19 cellular contexts compared by ENCODE assay signal in the genomic region with DNA sequence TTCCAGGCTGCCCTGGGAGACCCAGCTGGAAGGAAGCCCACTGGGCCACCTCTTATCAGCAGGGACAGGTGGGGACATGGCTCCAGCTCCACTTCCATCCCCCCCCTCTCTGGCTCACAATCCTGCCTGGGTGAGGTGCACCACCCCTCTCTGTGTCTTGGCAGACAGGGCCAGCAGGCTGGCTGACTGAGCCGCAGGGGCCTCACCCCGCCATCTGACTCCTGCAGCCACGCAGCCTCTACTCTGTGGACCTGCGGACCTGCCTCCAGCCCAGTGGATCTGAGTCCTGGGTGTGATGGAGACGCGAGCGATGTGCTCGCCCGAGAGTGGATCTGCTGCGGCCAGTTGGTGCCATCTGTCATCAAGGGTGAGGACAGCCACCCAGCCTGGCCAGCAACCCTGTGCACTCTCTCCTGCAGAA. TPM values are rescaled to one million over a fixed set of nuclear protein-coding genes. Genes with fewer than 3 reads are reported as not detected.
A peak's percentile ranks its signal among the peaks of the same experiment; 100 is the strongest.
DNase-seq lines count a peak whose midpoint lies in the region; ATAC-seq, FAIRE-seq and TF ChIP-seq lines count a peak whose summit lies in the region.
"Had no signal": no experiment of that assay in that cellular context is flagged by ENCODE, and none has a peak within 500 bp of the region (broad histone marks: within the 10 kb centered on the region; RNA-seq: fewer than 3 reads in every experiment).

No MANE protein-coding gene starts in this region.

- H3K27me3 ChIP-seq in HepG2 (ENCODE audit: control insufficient read depth in 1 of 2, insufficient read depth in 2 of 2, low read length in 2 of 2) (no peaks in the 10 kb centered on the region), right lobe of liver (no peaks in the 10 kb centered on the region), heart right ventricle (no peaks in the 10 kb centered on the region)

- TF ChIP-seq POLR2A in HepG2 (IDR thresholded peaks at IDR 0.05; ENCODE audit: insufficient read depth in 1 of 2, low read depth in 2 of 2, low read length in 2 of 2): no peak
- TF ChIP-seq POLR2A in right lobe of liver (IDR thresholded peaks at IDR 0.05): no peak

- no peak overlapping the region for H2AFZ ChIP-seq in HepG2 (ENCODE audit: low read length)

- no peaks in the 10 kb centered on the region for H3K27me3 Mint-ChIP-seq in WTC11 (ENCODE audit: low read depth)
- no peaks in the 10 kb centered on the region for H3K27me3 Mint-ChIP-seq in stimulated activated naive B cell treated with anti-CD40 and anti-IgM and Interleukin-4, amounts not matched to agents 10 μg/mL and 1 μg/mL and 100 μg/mL, for 72 hours
- H3K27me3 Mint-ChIP-seq: B cell; CD4-positive, alpha-beta memory T cell had no signal

- no peak overlapping the region for H3K4me3 ChIP-seq in HepG2 (replicated peaks in 1 of 3; ENCODE audit: insufficient read depth in 1 of 3, low read depth in 2 of 3, low read length in 3 of 3)
- H3K4me3 ChIP-seq in right lobe of liver: no peak overlapping the region
- H3K4me3 ChIP-seq in heart right ventricle: no peak overlapping the region

- H3K36me3 ChIP-seq in HepG2 (replicated peaks in 1 of 2; ENCODE audit: control insufficient read depth in 1 of 2, insufficient read depth in 2 of 2, low read length in 2 of 2): peaks cover 33 to 63% of the 10 kb centered on the region in 2 experiments
- H3K36me3 ChIP-seq in right lobe of liver: peaks cover 0 to 57% (median 18%) of the 10 kb centered on the region in 4 donors
- H3K36me3 ChIP-seq in heart right ventricle: peaks cover 0 to 85% (median 33%) of the 10 kb centered on the region in 9 donors

- peaks cover 42% of the 10 kb centered on the region for H3K4me1 Mint-ChIP-seq in WTC11
- H3K4me1 Mint-ChIP-seq in stimulated activated naive B cell treated with anti-CD40 and anti-IgM and Interleukin-4, amounts not matched to agents 10 μg/mL and 1 μg/mL and 100 μg/mL, for 72 hours: peaks cover 2 to 5% of the 10 kb centered on the region in 2 donors
- H3K4me1 Mint-ChIP-seq: B cell had no signal

- no peak overlapping the region for H3K9ac ChIP-seq in HepG2 (ENCODE audit: insufficient read depth, low read depth, low read length)

- TF ChIP-seq EP300 in HepG2 (IDR thresholded peaks at IDR 0.05; ENCODE audit: low read depth in 2 of 2, low read length in 2 of 2) (no peak), HepG2 (CRISPR knock-in tag; IDR thresholded peaks at IDR 0.05; ENCODE audit: borderline replicate concordance) (no peak)

- no peak for ATAC-seq in HepG2
- no peak for ATAC-seq in right lobe of liver
- ATAC-seq in WTC11: no peak
- ATAC-seq in heart right ventricle: peak in 7 of 8 donors; percentile 32 to 81 (median 61)
- no peak for ATAC-seq in stimulated activated naive B cell treated with anti-CD40 and anti-IgM and Interleukin-4, amounts not matched to agents 10 μg/mL and 1 μg/mL and 100 μg/mL, for 72 hours (replicated peaks)
- no peak for ATAC-seq in HG03045 (IDR thresholded peaks at IDR 0.05; ENCODE audit: unreplicated experiment)

- no TSS peak for BruUV-seq in HepG2 (replicated peaks; lab: Mats Ljungman, UMichigan)

- TF ChIP-seq CTCF in HepG2 (CRISPR knock-in tag; IDR thresholded peaks at IDR 0.05): no peak
- TF ChIP-seq CTCF in right lobe of liver (IDR thresholded peaks at IDR 0.05): no peak
- TF ChIP-seq CTCF in WTC11 (IDR thresholded peaks at IDR 0.05): no peak
- no peak for TF ChIP-seq CTCF in heart right ventricle (IDR thresholded peaks at IDR 0.05)

- H3K4me1 ChIP-seq in HepG2 (ENCODE audit: insufficient read depth, low read length) (peaks cover 9% of the 10 kb centered on the region), right lobe of liver (peaks cover 0 to 6% (median 0%) of the 10 kb centered on the region in 4 donors), heart right ventricle (peaks cover 0 to 10% (median 0%) of the 10 kb centered on the region in 9 donors)

- H3K36me3 Mint-ChIP-seq in WTC11: peaks cover 74% of the 10 kb centered on the region
- H3K36me3 Mint-ChIP-seq in stimulated activated naive B cell treated with anti-CD40 and anti-IgM and Interleukin-4, amounts not matched to agents 10 μg/mL and 1 μg/mL and 100 μg/mL, for 72 hours: peaks cover 47 to 60% of the 10 kb centered on the region in 2 donors

- H3K27ac ChIP-seq in HepG2 (ENCODE audit: extremely low read length, insufficient read depth, low read length): no peak overlapping the region
- H3K27ac ChIP-seq in right lobe of liver: no peak overlapping the region
- no peak overlapping the region for H3K27ac ChIP-seq in heart right ventricle

- intact Hi-C loops in HepG2 (cut with micrococcal nuclease; ENCODE audit: unreplicated experiment): no loop called here
- intact Hi-C loops in right lobe of liver (cut with DNase I): no loop called here
- intact Hi-C loops in heart right ventricle (cut with DNase I): loop anchor here in 7 of 10 donors (5.0 to 10.0 kb wide), 4 partner anchors 282 to 345 kb away; no protein-coding TSS in a partner anchor

- POLR2A ChIA-PET in HepG2 (lab: Yijun Ruan, JAX) (no interaction called here), WTC11 (lab: Charles Lee) (no interaction called here)

- DNase-seq in HepG2 (ENCODE audit: low spot score): no peak
- no peak for DNase-seq in right lobe of liver
- DNase-seq in WTC11 (ENCODE audit: low spot score): no peak
- peak; percentile 44 to 45 for DNase-seq in heart right ventricle
- no peak for DNase-seq in stimulated activated naive B cell treated with anti-CD40 and anti-IgM and Interleukin-4, amounts not matched to agents 10 μg/mL and 1 μg/mL and 100 μg/mL, for 72 hours
- no peak for DNase-seq in Ammon's horn (ENCODE audit: low spot score)
- no peak for DNase-seq in HT-29 (ENCODE audit: low spot score)
- DNase-seq: ACHN; CD4-positive, alpha-beta memory T cell; H9; NCI-H1436; NCI-H2081; NCI-H2227 treated with DMSO at 0.1 percent for 48 hours; NCI-H524 treated with DMSO at 0.1 percent for 48 hours; OCI-M1; RPMI8226 had no signal

- H3K9me3 Mint-ChIP-seq in WTC11: no peaks in the 10 kb centered on the region
- H3K9me3 Mint-ChIP-seq in stimulated activated naive B cell treated with anti-CD40 and anti-IgM and Interleukin-4, amounts not matched to agents 10 μg/mL and 1 μg/mL and 100 μg/mL, for 72 hours: no peaks in the 10 kb centered on the region
- H3K9me3 Mint-ChIP-seq: CD4-positive, alpha-beta memory T cell; H9 had no signal

- H3K4me2 ChIP-seq in HepG2 (ENCODE audit: low read depth, low read length): no peak overlapping the region

- H3K4me3 Mint-ChIP-seq in WTC11: no peak overlapping the region
- peak overlapping the region in 1 of 2 donors; percentile 26 for H3K4me3 Mint-ChIP-seq in stimulated activated naive B cell treated with anti-CD40 and anti-IgM and Interleukin-4, amounts not matched to agents 10 μg/mL and 1 μg/mL and 100 μg/mL, for 72 hours
- H3K4me3 Mint-ChIP-seq: B cell; CD4-positive, alpha-beta memory T cell had no signal

- no peak for TF ChIP-seq RAD21 in HepG2 (CRISPR knock-in tag; IDR thresholded peaks at IDR 0.05)

- no peaks in the 10 kb centered on the region for H3K79me2 ChIP-seq in HepG2 (ENCODE audit: insufficient read depth, low read length)

- in situ Hi-C loops in HepG2 (cut with HindIII; ENCODE audit: extremely low pct_ligation_motif_present, low pct_unique_long_range_greater_than_20kb): no loop called here

- WGBS in HepG2 (ENCODE audit: low lambda C conversion rate): 95% methylated on average over 8 of the region's 10 CpGs
- WGBS in right lobe of liver (ENCODE audit: insufficient coverage, low coverage, low lambda C conversion rate, missing lambda C conversion rate): no CpG with 5 or more reads among the region's 10 CpGs
- WGBS in heart right ventricle, 2 donors: 50 to 65% methylated on average over 10 of the region's 10 CpGs

- CTCF ChIA-PET in HepG2 (lab: Yijun Ruan, JAX; ENCODE audit: low intra/inter-chr PET ratio, low total read pairs): no interaction called here
- CTCF ChIA-PET in WTC11 (lab: Charles Lee): no interaction called here

- no peaks in the 10 kb centered on the region for H3K9me3 ChIP-seq in HepG2 (ENCODE audit: low read length)
- no peaks in the 10 kb centered on the region for H3K9me3 ChIP-seq in right lobe of liver
- no peaks in the 10 kb centered on the region for H3K9me3 ChIP-seq in heart right ventricle

- no peak for FAIRE-seq in HepG2 (lab: Jason Lieb, UNC)

- peak overlapping the region; percentile 93 for H3K27ac Mint-ChIP-seq in WTC11
- peak overlapping the region; percentile 86 for H3K27ac Mint-ChIP-seq in stimulated activated naive B cell treated with anti-CD40 and anti-IgM and Interleukin-4, amounts not matched to agents 10 μg/mL and 1 μg/mL and 100 μg/mL, for 72 hours
- H3K27ac Mint-ChIP-seq: B cell had no signal

- no peaks in the 10 kb centered on the region for H4K20me1 ChIP-seq in HepG2 (ENCODE audit: insufficient read depth, low read length)

RNA-seq across cellular contexts. Expression of a gene that starts 30.1 kb away (rescaled TPM):
- 55.8 and 58.3 TPM in 2 replicates for total RNA-seq in HepG2 (2016; rRNA removed; fragmentation: Illumina TruSeq; extraction: Trizol)
- total RNA-seq in HepG2 (2016; cell fraction: cytosol; rRNA removed; fragmentation: Illumina TruSeq; extraction: Trizol; ENCODE audit: low read depth): 4.8 TPM in 2 replicates
- total RNA-seq in HepG2 (2016; cell fraction: insoluble cytoplasmic fraction; rRNA removed; fragmentation: Illumina TruSeq; extraction: Trizol): 47.1 and 59.6 TPM in 2 replicates
- total RNA-seq in HepG2 (2016; cell fraction: membrane; rRNA removed; fragmentation: Illumina TruSeq; extraction: Trizol): 18.1 and 20.4 TPM in 2 replicates
- 27.9 and 29.9 TPM in 2 replicates for total RNA-seq in HepG2 (2016; cell fraction: nucleus; rRNA removed; fragmentation: Illumina TruSeq; extraction: Trizol)
- polyA plus RNA-seq in HepG2 (2011; rRNA removed): 20.5 TPM in 2 replicates
- polyA plus RNA-seq in HepG2 (2011; cell fraction: cytosol; rRNA removed): 18.5 and 19.0 TPM in 2 replicates
- 42.4 and 51.1 TPM in 2 replicates for polyA plus RNA-seq in HepG2 (2011; cell fraction: nucleus; rRNA removed)
- 21.1 and 23.9 TPM in 2 replicates for polyA plus RNA-seq in HepG2 (2012)
- polyA plus RNA-seq in HepG2 (2016; cell fraction: cytosol; fragmentation: Illumina TruSeq; extraction: Trizol; ENCODE audit: low read depth): 2.8 and 3.2 TPM in 2 replicates
- 46.1 and 61.1 TPM in 2 replicates for polyA plus RNA-seq in HepG2 (2016; cell fraction: insoluble cytoplasmic fraction; fragmentation: Illumina TruSeq; extraction: Trizol; ENCODE audit: low read depth)
- polyA plus RNA-seq in HepG2 (2016; cell fraction: membrane; fragmentation: Illumina TruSeq; extraction: Trizol; ENCODE audit: low read depth): 11.0 and 11.8 TPM in 2 replicates
- 53.8 and 58.4 TPM in 2 replicates for polyA plus RNA-seq in HepG2 (2016; cell fraction: nucleus; fragmentation: Illumina TruSeq; extraction: Trizol; ENCODE audit: insufficient read depth, low read depth)
- polyA minus RNA-seq in HepG2 (2011; rRNA and poly(A)+ RNA removed; ENCODE audit: low replicate concordance): 87.9 and 245 TPM in 2 replicates
- polyA minus RNA-seq in HepG2 (2011; cell fraction: cytosol; rRNA and poly(A)+ RNA removed): 23.5 and 33.8 TPM in 2 replicates
- 10.8 and 12.2 TPM in 2 replicates for polyA minus RNA-seq in HepG2 (2011; cell fraction: nucleus; rRNA and poly(A)+ RNA removed)
- 10 to 100 TPM in 4 of 6 experiments, 1 to 10 TPM in 2; 7.7 to 15.6 (median 11.6) TPM for total RNA-seq in right lobe of liver
- total RNA-seq in WTC11 (2021): 377 to 407 TPM (median 395 TPM) in 3 replicates
- 10 to 100 TPM in 7 of 10 donors, 1 to 10 TPM in 3; 9.0 to 25.3 (median 11.4) TPM for total RNA-seq in heart right ventricle
- polyA plus RNA-seq in heart right ventricle: 10 to 100 TPM in 1 of 2 donors, 1 to 10 TPM in 1; 9.4 to 12.5 TPM
- total RNA-seq in HT-29 (2014; rRNA removed; shearing (Covaris generic)): 107 and 120 TPM in 2 replicates

RNA-seq across cellular contexts. Expression of a gene that starts 37.4 kb away (rescaled TPM):
- total RNA-seq in HepG2 (2016; rRNA removed; fragmentation: Illumina TruSeq; extraction: Trizol) (not detected in 2 replicates), right lobe of liver (not detected), WTC11 (2021) (not detected in 3 replicates), heart right ventricle (not detected)
- not detected in 2 replicates for total RNA-seq in HepG2 (2016; cell fraction: cytosol; rRNA removed; fragmentation: Illumina TruSeq; extraction: Trizol; ENCODE audit: low read depth)
- total RNA-seq in HepG2 (2016; cell fraction: insoluble cytoplasmic fraction; rRNA removed; fragmentation: Illumina TruSeq; extraction: Trizol): not detected in 2 replicates
- total RNA-seq in HepG2 (2016; cell fraction: membrane; rRNA removed; fragmentation: Illumina TruSeq; extraction: Trizol): not detected in 2 replicates
- not detected in 2 replicates for total RNA-seq in HepG2 (2016; cell fraction: nucleus; rRNA removed; fragmentation: Illumina TruSeq; extraction: Trizol)
- polyA plus RNA-seq in HepG2 (2011; rRNA removed) (not detected in 2 replicates), heart right ventricle (not detected)
- 0.03 TPM in 1 of 2 replicates, not detected in the other for polyA plus RNA-seq in HepG2 (2011; cell fraction: cytosol; rRNA removed)
- polyA plus RNA-seq in HepG2 (2011; cell fraction: nucleus; rRNA removed): not detected in 2 replicates
- polyA plus RNA-seq in HepG2 (2012): not detected in 2 replicates
- not detected in 2 replicates for polyA plus RNA-seq in HepG2 (2016; cell fraction: cytosol; fragmentation: Illumina TruSeq; extraction: Trizol; ENCODE audit: low read depth)
- not detected in 2 replicates for polyA plus RNA-seq in HepG2 (2016; cell fraction: insoluble cytoplasmic fraction; fragmentation: Illumina TruSeq; extraction: Trizol; ENCODE audit: low read depth)
- polyA plus RNA-seq in HepG2 (2016; cell fraction: membrane; fragmentation: Illumina TruSeq; extraction: Trizol; ENCODE audit: low read depth): not detected in 2 replicates
- polyA plus RNA-seq in HepG2 (2016; cell fraction: nucleus; fragmentation: Illumina TruSeq; extraction: Trizol; ENCODE audit: insufficient read depth, low read depth): not detected in 2 replicates
- not detected in 2 replicates for polyA minus RNA-seq in HepG2 (2011; rRNA and poly(A)+ RNA removed; ENCODE audit: low replicate concordance)
- not detected in 2 replicates for polyA minus RNA-seq in HepG2 (2011; cell fraction: cytosol; rRNA and poly(A)+ RNA removed)
- polyA minus RNA-seq in HepG2 (2011; cell fraction: nucleus; rRNA and poly(A)+ RNA removed): not detected in 2 replicates
- total RNA-seq in HT-29 (2014; rRNA removed; shearing (Covaris generic)): not detected in 2 replicates
- total RNA-seq: B cell; CD4-positive, alpha-beta memory T cell; Daoy; H9 had no signal

Comparison
In these comparisons a context has a peak if more than half of its experiments do, and no peak if none do; other contexts are left out.
1. ATAC-seq: peak in heart right ventricle (7 of 8); none in HepG2 (single experiment), right lobe of liver (0 of 4), WTC11 (single experiment), stimulated activated naive B cell treated with anti-CD40 and anti-IgM and Interleukin-4, amounts not matched to agents 10 μg/mL and 1 μg/mL and 100 μg/mL, for 72 hours (0 of 2) and HG03045 (single experiment).
2. DNase-seq: peak in heart right ventricle (2 of 2); none in HepG2 (single experiment), right lobe of liver (0 of 3), WTC11 (single experiment), stimulated activated naive B cell treated with anti-CD40 and anti-IgM and Interleukin-4, amounts not matched to agents 10 μg/mL and 1 μg/mL and 100 μg/mL, for 72 hours (single experiment), Ammon's horn (single experiment) and HT-29 (single experiment).
3. intact Hi-C loops: an anchor here in heart right ventricle (5.0 to 10.0 kb wide); none called in HepG2 and right lobe of liver.